10 cellular contexts compared by ENCODE assay signal in genomic region chr10:43402176-43402575, GRCh38. TPM values are rescaled to one million over a fixed set of nuclear protein-coding genes. Genes with fewer than 3 reads are reported as not detected.
DNase-seq lines count a peak whose midpoint lies in the region; ATAC-seq and TF ChIP-seq lines count a peak whose summit lies in the region.
"Had no signal": no experiment of that assay in that cellular context is flagged by ENCODE, and none has a peak within 500 bp of the region (broad histone marks: within the 10 kb centered on the region; RNA-seq: fewer than 3 reads in every experiment).

No MANE protein-coding gene starts in this region.

- no peaks in the 10 kb centered on the region for H3K9me3 Mint-ChIP-seq in T-helper 1 cell treated with Interleukin-12 subunit alpha and Interleukin-12 subunit beta and Interleukin-4 antibody, amounts not matched to agents 30 μg/mL and 1 μg/mL, for 36 hours
- H3K9me3 Mint-ChIP-seq in central memory CD8-positive, alpha-beta T cell: no peaks in the 10 kb centered on the region

- no peak for ATAC-seq in central memory CD8-positive, alpha-beta T cell (replicated peaks; ENCODE audit: extremely low read depth, poor library complexity, severe bottlenecking)
- ATAC-seq in GM21529 (IDR thresholded peaks at IDR 0.05; ENCODE audit: unreplicated experiment) (no peak), GM21381 (IDR thresholded peaks at IDR 0.05; ENCODE audit: unreplicated experiment) (no peak)

- H3K27ac ChIP-seq in osteoblast (ENCODE audit: low read depth, low read length): peak overlapping the region; percentile 31

- H3K4me3 Mint-ChIP-seq in T-helper 1 cell treated with Interleukin-12 subunit alpha and Interleukin-12 subunit beta and Interleukin-4 antibody, amounts not matched to agents 30 μg/mL and 1 μg/mL, for 36 hours: peak overlapping the region; percentile 49
- peak overlapping the region; percentile 93 for H3K4me3 Mint-ChIP-seq in central memory CD8-positive, alpha-beta T cell

- H4K20me1 ChIP-seq in osteoblast (ENCODE audit: insufficient read depth, low read length): peaks cover 83% of the 10 kb centered on the region

- peaks cover 60% of the 10 kb centered on the region for H3K4me1 Mint-ChIP-seq in T-helper 1 cell treated with Interleukin-12 subunit alpha and Interleukin-12 subunit beta and Interleukin-4 antibody, amounts not matched to agents 30 μg/mL and 1 μg/mL, for 36 hours (ENCODE audit: low read depth)
- H3K4me1 Mint-ChIP-seq in central memory CD8-positive, alpha-beta T cell: peaks cover 64% of the 10 kb centered on the region

- peaks cover 52% of the 10 kb centered on the region for H3K4me1 ChIP-seq in osteoblast (ENCODE audit: insufficient read depth, low read length)

- peak overlapping the region; percentile 98 for H3K4me3 ChIP-seq in NB4 (ENCODE audit: low read depth, low read length)
- no peak overlapping the region for H3K4me3 ChIP-seq in osteoblast (ENCODE audit: insufficient read depth, low read length)

- peaks cover 38% of the 10 kb centered on the region for H3K36me3 Mint-ChIP-seq in T-helper 1 cell treated with Interleukin-12 subunit alpha and Interleukin-12 subunit beta and Interleukin-4 antibody, amounts not matched to agents 30 μg/mL and 1 μg/mL, for 36 hours (ENCODE audit: low read depth)
- peaks cover 49% of the 10 kb centered on the region for H3K36me3 Mint-ChIP-seq in central memory CD8-positive, alpha-beta T cell (ENCODE audit: insufficient read depth)

- TF ChIP-seq CTCF in NB4 (IDR thresholded peaks at IDR 0.05; ENCODE audit: low read depth, low read length): no peak
- no peak for TF ChIP-seq CTCF in osteoblast (IDR thresholded peaks at IDR 0.05; ENCODE audit: extremely low read depth, low read depth, low read length)

- peak overlapping the region; percentile 62 for H3K27ac Mint-ChIP-seq in T-helper 1 cell treated with Interleukin-12 subunit alpha and Interleukin-12 subunit beta and Interleukin-4 antibody, amounts not matched to agents 30 μg/mL and 1 μg/mL, for 36 hours
- H3K27ac Mint-ChIP-seq in central memory CD8-positive, alpha-beta T cell (ENCODE audit: low read depth): peak overlapping the region; percentile 99

- H3K36me3 ChIP-seq in osteoblast (ENCODE audit: insufficient read depth, low read length): peaks cover 6% of the 10 kb centered on the region

- H3K79me2 ChIP-seq in osteoblast (ENCODE audit: insufficient read depth, low read length): peaks cover 100% of the 10 kb centered on the region

- no peaks in the 10 kb centered on the region for H3K27me3 ChIP-seq in osteoblast (ENCODE audit: insufficient read depth, low read length)

- no peaks in the 10 kb centered on the region for H3K9me3 ChIP-seq in osteoblast (ENCODE audit: low read depth, low read length)

- H3K4me2 ChIP-seq in osteoblast (ENCODE audit: insufficient read depth, low read length): no peak overlapping the region

- H3K27me3 Mint-ChIP-seq in T-helper 1 cell treated with Interleukin-12 subunit alpha and Interleukin-12 subunit beta and Interleukin-4 antibody, amounts not matched to agents 30 μg/mL and 1 μg/mL, for 36 hours (ENCODE audit: low read depth): no peaks in the 10 kb centered on the region
- H3K27me3 Mint-ChIP-seq in central memory CD8-positive, alpha-beta T cell: no peaks in the 10 kb centered on the region

- H2AFZ ChIP-seq in osteoblast (ENCODE audit: low read length): no peak overlapping the region

- no peak for DNase-seq in T-helper 1 cell
- DNase-seq in NB4 (ENCODE audit: low read depth): no peak
- DNase-seq in central memory CD8-positive, alpha-beta T cell (ENCODE audit: low spot score in 2 of 2): no peak
- DNase-seq in osteoblast (ENCODE audit: insufficient read length, low spot score, missing footprints): no peak
- no peak for DNase-seq in NCI-H446 treated with DMSO at 0.1 percent for 48 hours (lab: John Stamatoyannopoulos, UW)
- DNase-seq: NK-92 treated with Interleukin-12 subunit alpha and Interleukin-12 subunit beta, amount 100 ng/mL, for 24 hours had no signal

- no peak for TF ChIP-seq POLR2A in NB4 (IDR thresholded peaks at IDR 0.05; ENCODE audit: extremely low read depth, insufficient read length)

RNA-seq across cellular contexts. Expression of gene HNRNPF, which starts 6.8 kb away (rescaled TPM):
- total RNA-seq in osteoblast: 221 and 229 TPM in 2 replicates

RNA-seq across cellular contexts. Expression of gene FXYD4, which starts 30.7 kb away (rescaled TPM):
- not detected in 2 replicates for total RNA-seq in osteoblast
- total RNA-seq: M059J had no signal

RNA-seq across cellular contexts. Expression of gene ZNF487, which starts 34.7 kb away (rescaled TPM):
- total RNA-seq in osteoblast: 8.3 and 9.4 TPM in 2 replicates
